ENCODE assay signal across 8 cellular contexts in the genomic region with DNA sequence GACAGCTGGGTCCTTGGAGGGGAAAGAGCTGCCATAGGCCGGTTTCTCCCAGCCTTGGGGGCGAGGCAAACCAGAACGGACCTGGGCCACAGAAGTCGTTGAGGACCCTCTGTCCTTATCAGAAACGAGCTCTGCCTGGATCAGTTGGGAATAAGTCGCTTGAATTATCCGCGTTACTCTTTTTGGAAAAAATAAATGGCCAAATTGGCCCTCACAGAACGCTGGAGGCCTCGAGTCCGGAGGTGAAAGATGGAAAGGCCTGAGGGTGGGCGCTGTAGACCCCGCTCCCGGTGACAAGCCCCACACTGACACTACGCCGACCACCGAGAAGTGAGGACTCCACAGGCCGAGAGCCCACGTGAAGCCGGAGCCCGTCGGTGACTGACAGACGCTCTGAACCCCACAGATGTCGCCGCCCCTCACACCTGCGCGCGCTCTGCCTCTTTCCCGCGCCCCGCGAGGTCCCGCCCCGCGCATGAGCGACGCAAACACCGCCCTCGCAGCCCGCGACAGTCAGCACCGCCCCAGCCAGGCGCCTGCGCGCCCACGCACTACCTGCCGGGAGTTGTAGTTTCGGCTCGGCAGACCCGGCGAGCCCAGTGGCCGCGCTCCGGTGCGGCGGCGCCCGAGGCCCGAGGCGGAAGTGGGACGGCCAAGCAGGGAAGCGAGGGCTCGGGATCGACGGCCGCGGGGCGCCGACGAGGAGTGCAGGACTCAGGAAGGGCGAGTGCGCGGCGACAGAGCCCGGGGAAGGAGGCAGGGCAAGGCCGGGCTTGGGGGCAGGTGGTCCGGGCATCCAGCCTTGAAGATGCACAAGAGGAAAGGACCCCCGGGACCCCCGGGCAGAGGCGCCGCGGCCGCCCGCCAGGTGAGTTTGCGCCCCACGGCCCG. TPM values are rescaled to one million over a fixed set of nuclear protein-coding genes. Genes with fewer than 3 reads are reported as not detected.
DNase-seq lines count a peak whose midpoint lies in the region; ATAC-seq, FAIRE-seq and TF ChIP-seq lines count a peak whose summit lies in the region.

A gene (minus strand): TSS at position 484 of the 891 bp plus-strand sequence. CDS start 1,225 bp downstream, outside the sequence.
A gene (plus strand): TSS at position 568 of the 891 bp plus-strand sequence. CDS start 241 bp downstream, at position 809.

- no peaks in the 10 kb centered on the region for H3K27me3 Mint-ChIP-seq in natural killer cell (ENCODE audit: low read depth in 2 of 2)

- peak within 1 kb of the TSS; percentile 68 for H3K4me3 ChIP-seq in fibroblast of mammary gland (ENCODE audit: control insufficient read depth, low read depth, low read length)

- no peaks in the 10 kb centered on the region for H3K36me3 Mint-ChIP-seq in natural killer cell

- ATAC-seq in GM21619 (IDR thresholded peaks at IDR 0.05; ENCODE audit: unreplicated experiment), result peak; percentile 92
- peak; percentile 99 for ATAC-seq in natural killer cell

- peaks cover 12% of the 10 kb centered on the region; the same call in 1 of the 2 replicates for H3K36me3 ChIP-seq in KOPT-K1 (ENCODE audit: insufficient read depth, low read length)

- H3K4me3 Mint-ChIP-seq in natural killer cell, result peak within 1 kb of the TSS; percentile 92

- peak within 1 kb of the TSS; percentile 76 for H3K27ac ChIP-seq in KOPT-K1 (ENCODE audit: low read depth, low read length, poor library complexity, severe bottlenecking)

- H3K27ac Mint-ChIP-seq in natural killer cell, result peak within 1 kb of the TSS; percentile 83 to 95

- no peak for TF ChIP-seq CTCF in fibroblast of mammary gland (conservative IDR thresholded peaks at IDR 0.05; ENCODE audit: control insufficient read depth, insufficient read depth, low read depth, low read length)
- TF ChIP-seq CTCF in natural killer cell (IDR thresholded peaks at IDR 0.05), result no peak

- H3K9me3 Mint-ChIP-seq in natural killer cell, result no peaks in the 10 kb centered on the region

- intact Hi-C loops in natural killer cell (cut with micrococcal nuclease), result loop anchor here (2.0 kb wide), 1 partner anchor 47 kb away; a partner anchor contains a TSS

- no peak for FAIRE-seq in RCC 7860 (lab: Jason Lieb, UNC)

- H3K9me3 ChIP-seq in KOPT-K1 (ENCODE audit: insufficient read depth, low read length, poor library complexity, severe bottlenecking), result no peaks in the 10 kb centered on the region

- peak; percentile 89 for DNase-seq in DMS153 treated with DMSO at 0.1 percent for 48 hours (lab: John Stamatoyannopoulos, UW; ENCODE audit: unreplicated experiment)
- DNase-seq in RCC 7860 (ENCODE audit: low spot score), result peak; percentile 71
- DNase-seq in activated T-helper 1 cell treated with anti-CD3 and anti-CD28 coated beads, Interleukin-2, amount 50 U/mL, for 16 hours (ENCODE audit: low read depth in 1 of 2, low spot score in 1 of 2), result peak; percentile 89 to 93
- DNase-seq in fibroblast of mammary gland (ENCODE audit: low read depth), result peak; percentile 74
- peak; percentile 91 for DNase-seq in natural killer cell
- DNase-seq in stimulated activated naive CD4-positive, alpha-beta T cell (lab: John Stamatoyannopoulos, UW), result peak; percentile 79 to 91 (median 90)

- peaks cover 13 to 15% of the 10 kb centered on the region in 2 donors for H3K4me1 Mint-ChIP-seq in natural killer cell

RNA-seq across cellular contexts. Expression of the first gene that starts in this region (rescaled TPM):
- total RNA-seq in natural killer cell, result 1 to 10 TPM; 3.8 to 7.7 (median 4.0) TPM

RNA-seq across cellular contexts. Expression of the second gene that starts in this region (rescaled TPM):
- 10 to 100 TPM; 42.8 to 49.3 (median 48.4) TPM for total RNA-seq in natural killer cell

Comparison
In these comparisons a context has a peak if more than half of its experiments do, and no peak if none do; other contexts are left out.
1. Peak in every context shown above with its lines: DNase-seq, ATAC-seq, H3K4me3 ChIP-seq and H3K27ac ChIP-seq.